30 cellular contexts compared by ENCODE assay signal in genomic region chr6:164273491-164273890, GRCh38.
"Had no signal": no experiment of that assay in that cellular context is flagged by ENCODE, and none has a peak within 500 bp of the region (broad histone marks: within the 10 kb centered on the region; RNA-seq: fewer than 3 reads in every experiment).

No MANE protein-coding gene starts in this region.

- H3K36me3 ChIP-seq: brain microvascular endothelial cell, colonic mucosa, esophagus squamous epithelium, gastroesophageal sphincter, heart right ventricle, WERI-Rb-1 had no signal

- H3K27me3 Mint-ChIP-seq: activated B cell treated with CpG ODN at 0.5 μM for 24 hours; activated CD8-positive, alpha-beta T cell treated with anti-CD3 and anti-CD28 coated beads for 36 hours; activated naive CD8-positive, alpha-beta T cell; activated T-helper 17 cell treated with anti-CD3 and anti-CD28 coated beads, Interleukin-2, amount 50 U/mL, for 72 hours; T-helper 17 cell had no signal

- H3K4me1 Mint-ChIP-seq: activated B cell treated with CpG ODN at 0.5 μM for 24 hours; activated T-helper 17 cell treated with anti-CD3 and anti-CD28 coated beads, Interleukin-2, amount 50 U/mL, for 72 hours; T-helper 17 cell had no signal

- H3K9me3 ChIP-seq: colonic mucosa had no signal

- H3K27me3 ChIP-seq: brain microvascular endothelial cell, colonic mucosa, esophagus squamous epithelium, gastroesophageal sphincter, heart right ventricle had no signal

- H3K27ac ChIP-seq: brain microvascular endothelial cell, colonic mucosa, epithelial cell of prostate, esophagus squamous epithelium, gastroesophageal sphincter, heart right ventricle, WERI-Rb-1 had no signal

- DNase-seq: activated B cell treated with CpG ODN at 0.5 μM for 24 hours; activated CD4-positive, alpha-beta T cell treated with anti-CD3 and anti-CD28 coated beads for 48 hours; activated CD4-positive, alpha-beta T cell treated with anti-CD3 and anti-CD28 coated beads, Interleukin-2, amount 50 U/mL, for 1 hour; activated CD4-positive, alpha-beta T cell treated with anti-CD3 and anti-CD28 coated beads, Interleukin-2, amount 50 U/mL, for 48 hours; activated CD8-positive, alpha-beta memory T cell treated with anti-CD3 and anti-CD28 coated beads for 24 hours; activated CD8-positive, alpha-beta T cell treated with anti-CD3 and anti-CD28 coated beads for 36 hours; activated effector memory CD4-positive, alpha-beta T cell treated with Interleukin-2 at 50 U/mL for 16 hours; activated gamma-delta T cell treated with Interleukin-2 at 50 U/mL for 16 hours; activated naive CD4-positive, alpha-beta T cell treated with anti-CD3 and anti-CD28 coated beads, Interleukin-2, amount 50 U/mL, for 16 hours; activated naive CD4-positive, alpha-beta T cell treated with Interleukin-2 at 50 U/mL for 16 hours; activated T-cell treated with anti-CD3 and anti-CD28 coated beads, Interleukin-2, amount 50 U/mL, for 4 hours; amniotic stem cell; anterior cingulate cortex; brain microvascular endothelial cell; caudate nucleus; colonic mucosa; effector CD8-positive, alpha-beta T cell; esophagus squamous epithelium; foreskin melanocyte; heart right ventricle; T-helper 1 cell; T-helper 17 cell; T1000; WERI-Rb-1 had no signal

- H3K4me1 ChIP-seq: colonic mucosa, esophagus squamous epithelium, gastroesophageal sphincter had no signal

- H3K36me3 Mint-ChIP-seq: activated naive CD8-positive, alpha-beta T cell had no signal

- H3K4me3 ChIP-seq: colonic mucosa, esophagus squamous epithelium, gastroesophageal sphincter, heart right ventricle had no signal

- H3K27ac Mint-ChIP-seq: activated B cell treated with CpG ODN at 0.5 μM for 24 hours; activated CD8-positive, alpha-beta T cell treated with anti-CD3 and anti-CD28 coated beads for 36 hours; activated naive CD8-positive, alpha-beta T cell; activated T-helper 17 cell treated with anti-CD3 and anti-CD28 coated beads, Interleukin-2, amount 50 U/mL, for 72 hours; T-helper 17 cell; T-helper 2 cell treated with Interferon-gamma antibody and Interleukin-4, amounts not matched to agents 5 μg/mL and 100 μg/mL, for 36 hours had no signal

- H3K4me3 Mint-ChIP-seq: activated B cell treated with CpG ODN at 0.5 μM for 24 hours; activated CD8-positive, alpha-beta T cell treated with anti-CD3 and anti-CD28 coated beads for 36 hours; activated naive CD8-positive, alpha-beta T cell; activated T-cell treated with anti-CD3 and anti-CD28 coated beads, Interleukin-2, amount 50 U/mL, for 4 hours; activated T-helper 17 cell treated with anti-CD3 and anti-CD28 coated beads, Interleukin-2, amount 50 U/mL, for 72 hours; T-helper 17 cell; T-helper 2 cell treated with Interferon-gamma antibody and Interleukin-4, amounts not matched to agents 5 μg/mL and 100 μg/mL, for 36 hours had no signal

- ATAC-seq: activated CD4-positive, CD25-positive, alpha-beta regulatory T cell treated with anti-CD3 and anti-CD28 coated beads, Interleukin-2, amount 50 U/mL, for 24 hours; activated CD8-positive, alpha-beta T cell treated with anti-CD3 and anti-CD28 coated beads for 36 hours; activated T-cell treated with anti-CD3 and anti-CD28 coated beads, Interleukin-2, amount 50 U/mL, for 4 hours; activated T-helper 17 cell treated with anti-CD3 and anti-CD28 coated beads, Interleukin-2, amount 50 U/mL, for 72 hours; gastroesophageal sphincter; heart right ventricle; T-helper 17 cell had no signal
